Comparison of ENCODE assay signal across 1 cellular context in genomic region chr1:155451199-155451598, GRCh38.
TF ChIP-seq lines count a peak whose summit lies in the region.

No MANE protein-coding gene starts in this region.

TF ChIP-seq in K562, 482 proteins besides CTCF, POLR2A, EP300 and RAD21 (continued from another document):
- TF ChIP-seq PATZ1 (CRISPR knock-in tag; IDR thresholded peaks at IDR 0.05; ENCODE audit: borderline replicate concordance), result no peak
TF ChIP-seq in K562: peak in this region for 2.
